ENCODE assay signal across 1 cellular context in the genomic region with DNA sequence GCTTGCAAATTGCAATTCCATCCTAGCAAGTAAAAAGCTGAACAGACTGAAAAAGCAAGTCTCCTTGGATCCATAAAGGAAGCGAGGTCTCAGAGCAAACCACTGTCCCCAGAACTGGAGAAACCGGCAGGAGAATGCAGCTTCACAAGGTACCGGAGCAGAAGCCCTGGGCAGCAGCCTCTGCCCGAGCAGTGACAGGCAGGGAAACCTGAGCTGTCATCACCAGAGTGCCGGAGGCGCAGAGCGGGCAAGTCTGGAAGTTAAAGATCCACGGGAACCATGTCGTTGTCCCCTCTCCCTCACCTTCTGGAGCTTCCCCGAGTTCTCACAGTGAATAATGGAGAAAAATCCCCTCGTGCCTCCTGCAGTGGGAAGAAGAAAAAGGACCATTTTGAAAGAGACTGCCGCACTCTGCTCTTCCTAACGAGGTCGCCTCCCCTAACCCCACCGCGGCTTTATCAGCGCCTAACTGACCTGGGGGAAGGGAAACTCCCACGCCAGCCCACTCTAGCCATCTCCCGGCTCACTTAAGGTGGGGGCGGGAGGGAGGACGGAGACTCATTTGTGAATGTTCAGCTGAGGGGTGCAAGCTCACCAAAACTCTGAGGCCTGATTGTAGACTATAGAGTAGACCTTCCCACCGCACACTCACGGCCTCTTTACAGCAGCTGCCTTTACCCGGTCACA.
TF ChIP-seq lines count a peak whose summit lies in the region.

No MANE protein-coding gene starts in this region.

TF ChIP-seq in K562, 482 proteins besides CTCF, POLR2A, EP300 and RAD21 (continued from another document and continues in another):
- TF ChIP-seq, protein P1, sequence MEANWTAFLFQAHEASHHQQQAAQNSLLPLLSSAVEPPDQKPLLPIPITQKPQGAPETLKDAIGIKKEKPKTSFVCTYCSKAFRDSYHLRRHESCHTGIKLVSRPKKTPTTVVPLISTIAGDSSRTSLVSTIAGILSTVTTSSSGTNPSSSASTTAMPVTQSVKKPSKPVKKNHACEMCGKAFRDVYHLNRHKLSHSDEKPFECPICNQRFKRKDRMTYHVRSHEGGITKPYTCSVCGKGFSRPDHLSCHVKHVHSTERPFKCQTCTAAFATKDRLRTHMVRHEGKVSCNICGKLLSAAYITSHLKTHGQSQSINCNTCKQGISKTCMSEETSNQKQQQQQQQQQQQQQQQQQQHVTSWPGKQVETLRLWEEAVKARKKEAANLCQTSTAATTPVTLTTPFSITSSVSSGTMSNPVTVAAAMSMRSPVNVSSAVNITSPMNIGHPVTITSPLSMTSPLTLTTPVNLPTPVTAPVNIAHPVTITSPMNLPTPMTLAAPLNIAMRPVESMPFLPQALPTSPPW (CRISPR knock-in tag; IDR thresholded peaks at IDR 0.05) = peak; percentile 51
- TF ChIP-seq HMG20A (CRISPR knock-in tag; conservative IDR thresholded peaks at IDR 0.05) (no peak), ZNF41 (CRISPR knock-in tag; conservative IDR thresholded peaks at IDR 0.05) (no peak), PHB (CRISPR knock-in tag; IDR thresholded peaks at IDR 0.05) (no peak), RB1 (IDR thresholded peaks at IDR 0.05; ENCODE audit: low read depth) (no peak), CHD7 (IDR thresholded peaks at IDR 0.05; ENCODE audit: low read depth, low read length) (no peak), MBD2 (IDR thresholded peaks at IDR 0.05; ENCODE audit: borderline replicate concordance, low read depth) (no peak), STAT5A (IDR thresholded peaks at IDR 0.05; ENCODE audit: borderline replicate concordance, low read length) (no peak), ZNF707 (CRISPR knock-in tag; conservative IDR thresholded peaks at IDR 0.05) (no peak), POLR2AphosphoS2 (IDR thresholded peaks at IDR 0.05; ENCODE audit: low read length) (no peak), ZFP1 (CRISPR knock-in tag; IDR thresholded peaks at IDR 0.05) (no peak), ZNF133 (CRISPR knock-in tag; IDR thresholded peaks at IDR 0.05) (no peak), NCOA4 (IDR thresholded peaks at IDR 0.05; ENCODE audit: partially characterized antibody) (no peak), SRSF7 (optimal IDR thresholded peaks at IDR 0.05; ENCODE audit: low read depth, low read length) (no peak), ZNF347 (CRISPR knock-in tag; IDR thresholded peaks at IDR 0.05; ENCODE audit: low read depth) (no peak), TRIM28 (IDR thresholded peaks at IDR 0.05) (no peak), SIN3B (IDR thresholded peaks at IDR 0.05; ENCODE audit: low read depth) (no peak), SMARCA5 (IDR thresholded peaks at IDR 0.05) (no peak), TEAD4 (IDR thresholded peaks at IDR 0.05; ENCODE audit: low read length) (peak; percentile 56), TEAD4 (CRISPR knock-in tag; IDR thresholded peaks at IDR 0.05; ENCODE audit: borderline replicate concordance) (no peak), CBX5 (IDR thresholded peaks at IDR 0.05; ENCODE audit: borderline replicate concordance, low read depth) (no peak), LEF1 (IDR thresholded peaks at IDR 0.05) (0 out of 2 replicates have a peak, but pooled peaks have one; percentile 51), NKRF (IDR thresholded peaks at IDR 0.05; ENCODE audit: borderline replicate concordance) (no peak), NR2F6 (CRISPR knock-in tag; IDR thresholded peaks at IDR 0.05) (no peak), SPI1 (IDR thresholded peaks at IDR 0.05; ENCODE audit: borderline replicate concordance, low read depth, low read length) (no peak), HDAC2 (IDR thresholded peaks at IDR 0.05) (no peak), SLC30A9 (CRISPR knock-in tag; IDR thresholded peaks at IDR 0.05) (no peak), CSDE1 (IDR thresholded peaks at IDR 0.05) (no peak), ZKSCAN3 (CRISPR knock-in tag; IDR thresholded peaks at IDR 0.05) (no peak), ZNF551 (CRISPR knock-in tag; IDR thresholded peaks at IDR 0.05) (no peak), MYNN (IDR thresholded peaks at IDR 0.05) (no peak), MYNN (CRISPR knock-in tag; IDR thresholded peaks at IDR 0.05) (no peak), E2F3 (CRISPR knock-in tag; IDR thresholded peaks at IDR 0.05) (no peak), ZNF263 (CRISPR knock-in tag; IDR thresholded peaks at IDR 0.05; ENCODE audit: borderline replicate concordance) (peak; percentile 98), ZNF24 (IDR thresholded peaks at IDR 0.05) (no peak), ZNF75A (CRISPR knock-in tag; IDR thresholded peaks at IDR 0.05) (no peak)
- TF ChIP-seq, protein P2, sequence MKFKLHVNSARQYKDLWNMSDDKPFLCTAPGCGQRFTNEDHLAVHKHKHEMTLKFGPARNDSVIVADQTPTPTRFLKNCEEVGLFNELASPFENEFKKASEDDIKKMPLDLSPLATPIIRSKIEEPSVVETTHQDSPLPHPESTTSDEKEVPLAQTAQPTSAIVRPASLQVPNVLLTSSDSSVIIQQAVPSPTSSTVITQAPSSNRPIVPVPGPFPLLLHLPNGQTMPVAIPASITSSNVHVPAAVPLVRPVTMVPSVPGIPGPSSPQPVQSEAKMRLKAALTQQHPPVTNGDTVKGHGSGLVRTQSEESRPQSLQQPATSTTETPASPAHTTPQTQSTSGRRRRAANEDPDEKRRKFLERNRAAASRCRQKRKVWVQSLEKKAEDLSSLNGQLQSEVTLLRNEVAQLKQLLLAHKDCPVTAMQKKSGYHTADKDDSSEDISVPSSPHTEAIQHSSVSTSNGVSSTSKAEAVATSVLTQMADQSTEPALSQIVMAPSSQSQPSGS (CRISPR knock-in tag; IDR thresholded peaks at IDR 0.05) = no peak
- TF ChIP-seq, protein P3, sequence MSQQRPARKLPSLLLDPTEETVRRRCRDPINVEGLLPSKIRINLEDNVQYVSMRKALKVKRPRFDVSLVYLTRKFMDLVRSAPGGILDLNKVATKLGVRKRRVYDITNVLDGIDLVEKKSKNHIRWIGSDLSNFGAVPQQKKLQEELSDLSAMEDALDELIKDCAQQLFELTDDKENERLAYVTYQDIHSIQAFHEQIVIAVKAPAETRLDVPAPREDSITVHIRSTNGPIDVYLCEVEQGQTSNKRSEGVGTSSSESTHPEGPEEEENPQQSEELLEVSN (IDR thresholded peaks at IDR 0.05; ENCODE audit: borderline replicate concordance in 1 of 2, extremely low read depth in 1 of 2, insufficient read depth in 1 of 2, insufficient read length in 1 of 2, low read depth in 1 of 2, low read length in 1 of 2, poor library complexity in 1 of 2, severe bottlenecking in 1 of 2) = no peak
- TF ChIP-seq, protein P4, sequence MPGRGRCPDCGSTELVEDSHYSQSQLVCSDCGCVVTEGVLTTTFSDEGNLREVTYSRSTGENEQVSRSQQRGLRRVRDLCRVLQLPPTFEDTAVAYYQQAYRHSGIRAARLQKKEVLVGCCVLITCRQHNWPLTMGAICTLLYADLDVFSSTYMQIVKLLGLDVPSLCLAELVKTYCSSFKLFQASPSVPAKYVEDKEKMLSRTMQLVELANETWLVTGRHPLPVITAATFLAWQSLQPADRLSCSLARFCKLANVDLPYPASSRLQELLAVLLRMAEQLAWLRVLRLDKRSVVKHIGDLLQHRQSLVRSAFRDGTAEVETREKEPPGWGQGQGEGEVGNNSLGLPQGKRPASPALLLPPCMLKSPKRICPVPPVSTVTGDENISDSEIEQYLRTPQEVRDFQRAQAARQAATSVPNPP (IDR thresholded peaks at IDR 0.05; ENCODE audit: borderline replicate concordance, insufficient read depth, insufficient read length) = no peak
- TF ChIP-seq, protein P5, sequence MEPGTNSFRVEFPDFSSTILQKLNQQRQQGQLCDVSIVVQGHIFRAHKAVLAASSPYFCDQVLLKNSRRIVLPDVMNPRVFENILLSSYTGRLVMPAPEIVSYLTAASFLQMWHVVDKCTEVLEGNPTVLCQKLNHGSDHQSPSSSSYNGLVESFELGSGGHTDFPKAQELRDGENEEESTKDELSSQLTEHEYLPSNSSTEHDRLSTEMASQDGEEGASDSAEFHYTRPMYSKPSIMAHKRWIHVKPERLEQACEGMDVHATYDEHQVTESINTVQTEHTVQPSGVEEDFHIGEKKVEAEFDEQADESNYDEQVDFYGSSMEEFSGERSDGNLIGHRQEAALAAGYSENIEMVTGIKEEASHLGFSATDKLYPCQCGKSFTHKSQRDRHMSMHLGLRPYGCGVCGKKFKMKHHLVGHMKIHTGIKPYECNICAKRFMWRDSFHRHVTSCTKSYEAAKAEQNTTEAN (CRISPR knock-in tag; IDR thresholded peaks at IDR 0.05) = no peak
